1 cellular context compared by ENCODE assay signal in genomic region chr11:125887373-125888324, GRCh38.
TF ChIP-seq lines count a peak whose summit lies in the region.

Gene HYLS1 (plus strand): TSS chr11:125887668. CDS start chr11:125899369, 11,701 bp downstream.

TF ChIP-seq in HepG2, 621 proteins besides CTCF, POLR2A, EP300 and RAD21 (continued from another document and continues in another):
- TF ChIP-seq CEBPZ (IDR thresholded peaks at IDR 0.05; ENCODE audit: low read length) (no peak), ZNF20 (CRISPR knock-in tag; IDR thresholded peaks at IDR 0.05) (no peak), MIER2 (CRISPR knock-in tag; IDR thresholded peaks at IDR 0.05) (no peak), NFYC (CRISPR knock-in tag; IDR thresholded peaks at IDR 0.05) (peak; percentile 73), NFKBIZ (CRISPR knock-in tag; IDR thresholded peaks at IDR 0.05) (no peak; the same call in 1 of the 2 replicates), ZNF781 (CRISPR knock-in tag; IDR thresholded peaks at IDR 0.05; ENCODE audit: borderline replicate concordance, not compliant biosample characterization) (no peak), ZUFSP (CRISPR knock-in tag; IDR thresholded peaks at IDR 0.05; ENCODE audit: borderline replicate concordance) (no peak), ZBTB34 (CRISPR knock-in tag; IDR thresholded peaks at IDR 0.05) (no peak), ZNF256 (CRISPR knock-in tag; conservative IDR thresholded peaks at IDR 0.05) (no peak), ZSCAN12 (CRISPR knock-in tag; IDR thresholded peaks at IDR 0.05) (no peak), GABPA (IDR thresholded peaks at IDR 0.05; ENCODE audit: low read depth, low read length) (peak; percentile 27; the same call in 1 of the 2 replicates), GABPA (CRISPR knock-in tag; IDR thresholded peaks at IDR 0.05; ENCODE audit: low read depth) (peak; percentile 40; the same call in 1 of the 2 replicates), ZFY (CRISPR knock-in tag; IDR thresholded peaks at IDR 0.05) (peak; percentile 89), NR3C1 (CRISPR knock-in tag; IDR thresholded peaks at IDR 0.05) (no peak), ZNF687 (CRISPR knock-in tag; IDR thresholded peaks at IDR 0.05) (peak; percentile 94), ZNF431 (CRISPR knock-in tag; IDR thresholded peaks at IDR 0.05; ENCODE audit: borderline replicate concordance, low read depth) (0 out of 2 replicates have a peak, but pooled peaks have one; percentile 70), MLXIP (CRISPR knock-in tag; IDR thresholded peaks at IDR 0.05; ENCODE audit: borderline replicate concordance) (no peak), NR0B2 (CRISPR knock-in tag; IDR thresholded peaks at IDR 0.05) (peak; percentile 62; the same call in 1 of the 2 replicates), FOXK1 (CRISPR knock-in tag; IDR thresholded peaks at IDR 0.05; ENCODE audit: borderline replicate concordance, low read depth) (no peak), NR2F6 (IDR thresholded peaks at IDR 0.05) (no peak), NR2F6 (CRISPR knock-in tag; IDR thresholded peaks at IDR 0.05) (0 out of 2 replicates have a peak, but pooled peaks have one; percentile 4), CREBL2 (CRISPR knock-in tag; IDR thresholded peaks at IDR 0.05; ENCODE audit: borderline replicate concordance) (no peak), CCAR2 (optimal IDR thresholded peaks at IDR 0.05; ENCODE audit: low read depth, low read length) (no peak), PHF5A (CRISPR knock-in tag; IDR thresholded peaks at IDR 0.05; ENCODE audit: low read depth, unreplicated experiment) (no peak), MAFF (IDR thresholded peaks at IDR 0.05; ENCODE audit: low read depth, low read length) (no peak), SNAPC4 (CRISPR knock-in tag; IDR thresholded peaks at IDR 0.05) (no peak), ZNF136 (CRISPR knock-in tag; IDR thresholded peaks at IDR 0.05; ENCODE audit: low read depth) (no peak), E2F1 (CRISPR knock-in tag; IDR thresholded peaks at IDR 0.05) (no peak), ZMAT5 (CRISPR knock-in tag; IDR thresholded peaks at IDR 0.05; ENCODE audit: borderline replicate concordance, low read depth) (no peak), ZGPAT (CRISPR knock-in tag; IDR thresholded peaks at IDR 0.05) (no peak; the same call in 1 of the 2 replicates), RAD51 (IDR thresholded peaks at IDR 0.05; ENCODE audit: borderline replicate concordance) (no peak), RXRA (CRISPR knock-in tag; IDR thresholded peaks at IDR 0.05) (0 out of 2 replicates have a peak, but pooled peaks have one; percentile 58), SUZ12 (IDR thresholded peaks at IDR 0.05; ENCODE audit: low read depth, low read length) (no peak), ZNF337 (CRISPR knock-in tag; IDR thresholded peaks at IDR 0.05; ENCODE audit: borderline replicate concordance, low read depth) (no peak)
